Comparison of ENCODE assay signal across 8 cellular contexts in genomic region chr9:123338710-123339665, GRCh38. TPM values are rescaled to one million over a fixed set of nuclear protein-coding genes. Genes with fewer than 3 reads are reported as not detected.
A peak's percentile ranks its signal among the peaks of the same experiment; 100 is the strongest.
DNase-seq lines count a peak whose midpoint lies in the region; ATAC-seq lines count a peak whose summit lies in the region.

No MANE protein-coding gene starts in this region.

- ATAC-seq in HG03460 (IDR thresholded peaks at IDR 0.05; ENCODE audit: unreplicated experiment) (peak; percentile 53), esophagus mucosa (peak; percentile 8)

- peak; percentile 67 for DNase-seq in SIG-M5 treated with dmso at 0.1 percent for 504 hours (lab: John Stamatoyannopoulos, UW; ENCODE audit: unreplicated experiment)
- no peak for DNase-seq in SIG-M5 (lab: John Stamatoyannopoulos, UW)
- DNase-seq in activated CD4-positive, alpha-beta T cell treated with anti-CD3 and anti-CD28 coated beads, Interleukin-2, amount 50 U/mL, for 4 hours: peak; percentile 54 to 61
- DNase-seq in stimulated activated CD4-positive, alpha-beta T cell treated with anti-CD3 and anti-CD28 coated beads, Interleukin-4, amount 100 ng/mL, for 1 hour: peak; percentile 60
- no peak for DNase-seq in HCEC 1CT
- DNase-seq in NCI-H345 (lab: John Stamatoyannopoulos, UW): no peak

RNA-seq across cellular contexts. Expression of gene CRB2, which starts 17.0 kb away (rescaled TPM):
- total RNA-seq in esophagus mucosa: not detected

Comparison
In these comparisons a context has a peak if more than half of its experiments do, and no peak if none do; other contexts are left out.
1. DNase-seq: peak in SIG-M5 treated with dmso at 0.1 percent for 504 hours (single experiment), activated CD4-positive, alpha-beta T cell treated with anti-CD3 and anti-CD28 coated beads, Interleukin-2, amount 50 U/mL, for 4 hours (2 of 2) and stimulated activated CD4-positive, alpha-beta T cell treated with anti-CD3 and anti-CD28 coated beads, Interleukin-4, amount 100 ng/mL, for 1 hour (single experiment); none in SIG-M5 (single experiment), HCEC 1CT (single experiment) and NCI-H345 (single experiment).